Comparison of ENCODE assay signal across 28 cellular contexts in the genomic region with DNA sequence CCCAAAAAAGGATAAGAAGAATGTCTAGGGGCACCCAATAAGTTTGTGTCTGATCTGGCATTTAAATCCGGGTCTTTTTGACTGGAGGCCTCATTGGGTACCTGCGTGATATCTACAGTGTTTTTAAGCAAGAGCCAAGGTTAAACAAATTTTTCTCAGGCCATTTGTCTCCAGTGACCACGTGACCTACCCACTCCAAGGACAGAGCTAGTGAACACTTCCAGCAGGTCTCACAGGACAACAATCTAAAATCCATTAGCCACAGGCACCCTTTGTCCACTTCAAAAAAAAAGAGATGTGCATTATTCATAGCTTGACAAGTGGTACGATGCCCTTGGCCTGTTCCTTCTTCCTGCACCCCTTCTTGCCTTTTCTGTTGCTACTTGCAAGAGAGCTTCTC.
"Had no signal": no experiment of that assay in that cellular context is flagged by ENCODE, and none has a peak within 500 bp of the region (broad histone marks: within the 10 kb centered on the region; RNA-seq: fewer than 3 reads in every experiment).

No MANE protein-coding gene starts in this region.

- H3K79me2 ChIP-seq: parathyroid adenoma had no signal

- ATAC-seq: naive thymus-derived CD8-positive, alpha-beta T cell; natural killer cell treated with Interleukin-12 subunit alpha and Interleukin-12 subunit beta and Interleukin-15 and Interleukin-18, amount 100 ng/mL, for 72 hours; psoas muscle; right cardiac atrium; sciatic nerve; stimulated activated memory B cell treated with anti-CD40 and anti-IgM and Interleukin-4, amounts not matched to agents 10 μg/mL and 1 μg/mL and 100 μg/mL, for 72 hours; stimulated activated naive CD8-positive, alpha-beta T cell treated with anti-CD3 and anti-CD28 coated beads, Interleukin-15, amount 100 ng/mL, for 72 hours; stimulated activated naive CD8-positive, alpha-beta T cell treated with anti-CD3 and anti-CD28 coated beads, Interleukin-15, Interleukin-2, amounts not matched to agents 100 U/mL and 50 U/mL, for 24 hours; upper lobe of right lung had no signal

- H3K4me2 ChIP-seq: smooth muscle cell had no signal

- DNase-seq: naive thymus-derived CD8-positive, alpha-beta T cell; nephron progenitor cell; posterior cingulate gyrus; psoas muscle; right cardiac atrium; spleen; stimulated activated CD4-positive, alpha-beta T cell treated with anti-CD3 and anti-CD28 coated beads, Interleukin-12 subunit alpha, Interleukin-12 subunit beta, amount 100 ng/mL, for 4 hours; stimulated activated CD4-positive, alpha-beta T cell treated with anti-CD3 and anti-CD28 coated beads, Interleukin-1b, Interleukin-23, amount 100 ng/mL, for 48 hours; stimulated activated CD4-positive, alpha-beta T cell treated with anti-CD3 and anti-CD28 coated beads, Interleukin-4, amount 100 ng/mL, for 1 hour; stimulated activated CD4-positive, alpha-beta T cell treated with anti-CD3 and anti-CD28 coated beads, Interleukin-4, amount 100 ng/mL, for 4 hours; stimulated activated CD8-positive, alpha-beta memory T cell treated with anti-CD3 and anti-CD28 coated beads, Interleukin-4, amount 100 ng/mL, for 48 hours; stimulated activated naive CD4-positive, alpha-beta T cell; stimulated activated naive CD8-positive, alpha-beta T cell treated with anti-CD3 and anti-CD28 coated beads, Interleukin-15, amount 100 ng/mL, for 72 hours; stimulated activated naive CD8-positive, alpha-beta T cell treated with anti-CD3 and anti-CD28 coated beads, Interleukin-15, Interleukin-2, amounts not matched to agents 100 U/mL and 50 U/mL, for 24 hours; substantia nigra; testis; tibial artery; transverse colon; upper lobe of right lung; uterus had no signal

- H2AFZ ChIP-seq: parathyroid adenoma had no signal

- H3K36me3 ChIP-seq: neutrophil, spleen, suprapubic skin, tibial artery, transverse colon, upper lobe of right lung, uterus had no signal

- H3K9me3 ChIP-seq: neutrophil, psoas muscle, spleen, suprapubic skin, testis, tibial artery, transverse colon, upper lobe of right lung, uterus had no signal

- H3K9ac ChIP-seq: parathyroid adenoma had no signal

- H3K27me3 ChIP-seq: testis, transverse colon, upper lobe of right lung, uterus had no signal

- H3K4me1 ChIP-seq: psoas muscle, suprapubic skin, testis, tibial artery, transverse colon, upper lobe of right lung, uterus had no signal

- H3K27ac ChIP-seq: neutrophil, parathyroid adenoma, psoas muscle, skin epidermis, suprapubic skin, testis, tibial artery, transverse colon, upper lobe of right lung, uterus had no signal

- H3K4me3 ChIP-seq: psoas muscle, skin epidermis, smooth muscle cell, spleen, suprapubic skin, testis, tibial artery, transverse colon, upper lobe of right lung, uterus had no signal
